4 cellular contexts compared by ENCODE assay signal in genomic region chr20:2527762-2528161, GRCh38. TPM values are rescaled to one million over a fixed set of nuclear protein-coding genes. Genes with fewer than 3 reads are reported as not detected.
"Had no signal": no experiment of that assay in that cellular context is flagged by ENCODE, and none has a peak within 500 bp of the region (broad histone marks: within the 10 kb centered on the region; RNA-seq: fewer than 3 reads in every experiment).

No MANE protein-coding gene starts in this region.

- H3K4me3 ChIP-seq: GM12878 had no signal

- ATAC-seq: GM12878 had no signal

- DNase-seq: GDM1, GF-D8 had no signal

RNA-seq across cellular contexts. Expression of gene TMC2, which starts 8.6 kb away (rescaled TPM):
- total RNA-seq: G401, GM12878 had no signal
